8 cellular contexts compared by ENCODE assay signal in genomic region chr5:150488519-150489357, GRCh38. TPM values are rescaled to one million over a fixed set of nuclear protein-coding genes. Genes with fewer than 3 reads are reported as not detected.
DNase-seq lines count a peak whose midpoint lies in the region; ATAC-seq and TF ChIP-seq lines count a peak whose summit lies in the region.

No MANE protein-coding gene starts in this region.

- DNase-seq in HCT116 (ENCODE audit: low read depth, low spot score): no peak
- DNase-seq in hepatocyte (ENCODE audit: low spot score): no peak
- no peak for DNase-seq in occipital lobe (lab: John Stamatoyannopoulos, UW)
- no peak for DNase-seq in germinal center (ENCODE audit: low spot score)
- no peak for DNase-seq in NCI-H1105 (lab: John Stamatoyannopoulos, UW)

- CTCF ChIA-PET in HCT116 (lab: Charles Lee): no interaction called here

- H3K4me3 ChIP-seq in HCT116 (replicated peaks in 1 of 2; ENCODE audit: low read depth in 1 of 2, low read length in 2 of 2) (no peak overlapping the region), hepatocyte (no peak overlapping the region), skin epidermis (peak overlapping the region in 2 of 7 experiments; percentile 86 to 90)

- BruUV-seq in HCT116 (replicated peaks; lab: Mats Ljungman, UMichigan): TSS peak; percentile 32

- peaks cover 0 to 4% of the 10 kb centered on the region in 2 experiments; a peak in 1 of 4 replicates for H3K36me3 ChIP-seq in HCT116 (ENCODE audit: control insufficient read depth in 1 of 2, insufficient read depth in 2 of 2, low read length in 2 of 2)
- no peaks in the 10 kb centered on the region for H3K36me3 ChIP-seq in hepatocyte (replicated peaks; ENCODE audit: insufficient read depth, low read depth)

- TF ChIP-seq CTCF in HCT116 (IDR thresholded peaks at IDR 0.05 in 2 of 3, conservative IDR thresholded peaks at IDR 0.05 in 1 of 3; ENCODE audit: borderline replicate concordance in 1 of 3, insufficient read depth in 1 of 3, low read depth in 2 of 3, low read length in 2 of 3): no peak
- no peak for TF ChIP-seq CTCF in hepatocyte (IDR thresholded peaks at IDR 0.05; ENCODE audit: poor library complexity)

- intact Hi-C loops in HCT116 (cut with micrococcal nuclease): no loop called here

- RAD21 ChIA-PET in HCT116 (lab: Charles Lee; ENCODE audit: low non-redundant PET in 1 of 2, low total read pairs in 2 of 2, uncharacterized antibody in 2 of 2, unreplicated experiment in 2 of 2): no interaction called here

- no peaks in the 10 kb centered on the region for H3K9me3 ChIP-seq in HCT116 (ENCODE audit: control insufficient read depth in 1 of 2, insufficient read depth in 1 of 2, low read depth in 1 of 2, low read length in 2 of 2)
- H3K9me3 ChIP-seq in hepatocyte (ENCODE audit: low read depth): no peaks in the 10 kb centered on the region

- H3K4me2 ChIP-seq in HCT116 (ENCODE audit: low read length): peak overlapping the region; percentile 97
- H3K4me2 ChIP-seq in hepatocyte: peak overlapping the region; percentile 88

- H4K20me1 ChIP-seq in HCT116 (ENCODE audit: insufficient read depth) (no peaks in the 10 kb centered on the region), hepatocyte (ENCODE audit: insufficient read depth, poor library complexity, severe bottlenecking) (peaks cover 63% of the 10 kb centered on the region)

- WGBS in hepatocyte (ENCODE audit: low lambda C conversion rate, missing lambda C conversion rate): 71% methylated on average over 11 of the region's 11 CpGs

- H3K27ac ChIP-seq in HCT116 (ENCODE audit: low read depth, low read length): no peak overlapping the region
- peak overlapping the region; percentile 91 for H3K27ac ChIP-seq in angular gyrus (ENCODE audit: low read depth, low read length)
- H3K27ac ChIP-seq in hepatocyte: peak overlapping the region; percentile 100
- peak overlapping the region in 20 of 21 experiments; percentile 55 to 99 (median 98) for H3K27ac ChIP-seq in skin epidermis

- POLR2A ChIA-PET in HCT116 (lab: Charles Lee): no interaction called here

- no peak for TF ChIP-seq RAD21 in HCT116 (IDR thresholded peaks at IDR 0.05; ENCODE audit: low read depth)

- 0 out of 2 replicates have a peak overlapping the region, but pooled peaks have one; percentile 20 for H3K9ac ChIP-seq in HCT116 (ENCODE audit: low read length)

- no peak for ATAC-seq in HCT116
- ATAC-seq in GM21619 (IDR thresholded peaks at IDR 0.05; ENCODE audit: unreplicated experiment): no peak

- no peaks in the 10 kb centered on the region for H3K9me2 ChIP-seq in HCT116 (ENCODE audit: insufficient read depth)
- no peaks in the 10 kb centered on the region for H3K9me2 ChIP-seq in hepatocyte (replicated peaks; ENCODE audit: insufficient read depth)

- H3K79me2 ChIP-seq in HCT116 (ENCODE audit: insufficient read depth, low read length) (peaks cover 63% of the 10 kb centered on the region), hepatocyte (peaks cover 84% of the 10 kb centered on the region)

- no peak for TF ChIP-seq POLR2A in HCT116 (IDR thresholded peaks at IDR 0.05; ENCODE audit: borderline replicate concordance, extremely low read depth, insufficient read depth, insufficient read length)

- no peak overlapping the region for H2AFZ ChIP-seq in HCT116 (ENCODE audit: low read depth, low read length, poor library complexity, severe bottlenecking)
- H2AFZ ChIP-seq in hepatocyte: no peak overlapping the region

- H3K27me3 ChIP-seq in HCT116 (ENCODE audit: insufficient read depth, low read length) (no peaks in the 10 kb centered on the region), hepatocyte (no peaks in the 10 kb centered on the region)

- H3K4me1 ChIP-seq in HCT116 (ENCODE audit: control insufficient read depth in 1 of 2, insufficient read depth in 2 of 2, low read length in 2 of 2) (peaks cover 18 to 54% of the 10 kb centered on the region in 2 experiments), hepatocyte (ENCODE audit: insufficient read depth) (peaks cover 61% of the 10 kb centered on the region)

TF ChIP-seq in HCT116, 20 proteins besides CTCF, POLR2A, EP300 and RAD21:
- TF ChIP-seq FOSL1 (IDR thresholded peaks at IDR 0.05; ENCODE audit: low read depth) (peak; percentile 32), YY1 (IDR thresholded peaks at IDR 0.05; ENCODE audit: extremely low read depth, insufficient replicate concordance, low read depth, low read length) (no peak), CBX3 (IDR thresholded peaks at IDR 0.05; ENCODE audit: low read depth) (no peak)

RNA-seq across cellular contexts. Expression of gene NDST1, which starts 19.2 kb away (rescaled TPM):
- 33.1 TPM for total RNA-seq in HCT116 (2021; ENCODE audit: unreplicated experiment)
- 14.9 and 19.5 TPM in 2 replicates for polyA plus RNA-seq in HCT116 (2012)
- total RNA-seq in hepatocyte: 66.7 and 85.1 TPM in 2 replicates
- polyA plus RNA-seq in hepatocyte: 30.2 and 42.5 TPM in 2 replicates
- total RNA-seq in occipital lobe: 23.1 TPM

RNA-seq across cellular contexts. Expression of gene RPS14, which starts 39.2 kb away (rescaled TPM):
- total RNA-seq in HCT116 (2021; ENCODE audit: unreplicated experiment): 2,557 TPM
- 4,169 and 4,510 TPM in 2 replicates for polyA plus RNA-seq in HCT116 (2012)
- total RNA-seq in hepatocyte: 2,319 and 2,589 TPM in 2 replicates
- 1,067 and 1,087 TPM in 2 replicates for polyA plus RNA-seq in hepatocyte
- total RNA-seq in occipital lobe: 2,126 TPM
